Comparison of ENCODE assay signal across 8 cellular contexts in the genomic region with DNA sequence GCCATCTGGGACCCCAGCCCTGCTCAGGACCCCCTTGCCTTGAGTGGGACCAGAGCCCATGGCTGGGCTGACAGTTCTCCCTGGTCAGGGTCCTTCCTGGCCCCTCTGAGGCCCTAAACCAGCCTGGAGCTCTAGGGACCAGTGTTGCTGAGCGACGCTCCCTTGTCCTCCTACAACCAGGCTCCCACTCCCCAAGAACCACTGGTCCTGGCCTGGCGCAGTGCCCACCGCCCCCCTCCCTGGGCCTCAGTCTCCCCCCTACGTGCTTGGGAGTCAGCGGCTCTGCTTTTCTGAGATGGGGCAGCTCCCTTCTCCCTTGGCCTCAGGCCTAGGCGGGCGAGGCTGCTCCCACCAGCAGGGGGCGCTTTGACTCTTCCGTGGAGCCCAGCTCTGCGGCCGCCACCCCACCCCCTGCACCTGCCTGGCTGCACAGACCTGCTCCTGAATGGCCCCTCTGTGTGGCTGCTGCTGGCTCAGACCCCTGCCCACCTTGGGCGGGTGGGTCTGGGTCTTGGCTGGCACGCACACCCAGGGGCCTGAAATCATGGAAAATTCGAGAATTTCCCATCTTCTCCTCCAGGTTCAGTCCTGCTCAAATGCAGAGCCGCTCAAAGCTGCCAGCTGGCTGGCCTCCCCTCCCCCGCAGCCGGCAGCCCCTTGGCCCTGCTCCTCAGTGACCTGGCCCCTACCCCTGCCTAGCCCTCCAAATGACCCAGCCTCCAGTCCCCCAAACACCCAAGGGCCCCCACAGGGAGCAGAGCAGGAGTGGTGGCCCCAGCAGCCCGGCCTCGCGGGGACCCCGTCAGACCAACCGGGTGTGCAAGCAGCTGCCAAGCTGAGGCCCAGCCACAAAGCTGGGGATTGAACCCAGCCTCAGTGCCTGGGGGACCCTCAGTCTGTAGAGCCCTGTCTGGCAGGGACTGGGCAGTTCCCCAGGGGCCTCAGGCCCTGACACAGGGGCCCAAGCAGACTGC.
A peak's percentile ranks its signal among the peaks of the same experiment; 100 is the strongest.
DNase-seq lines count a peak whose midpoint lies in the region; ATAC-seq, FAIRE-seq and TF ChIP-seq lines count a peak whose summit lies in the region.

No MANE protein-coding gene starts in this region.

- H3K36me3 ChIP-seq in effector memory CD4-positive, alpha-beta T cell (ENCODE audit: control insufficient read depth, insufficient read depth, low read length) = peaks cover 36% of the 10 kb centered on the region

- no peak for FAIRE-seq in D721Med (lab: Jason Lieb, UNC)

- TF ChIP-seq CTCF in D721Med (IDR thresholded peaks at IDR 0.05; ENCODE audit: insufficient read depth, missing control alignments) = peak; percentile 78

- peak; percentile 64 for ATAC-seq in HG02852 (IDR thresholded peaks at IDR 0.05; ENCODE audit: unreplicated experiment)
- no peak for ATAC-seq in HG03378 (IDR thresholded peaks at IDR 0.05; ENCODE audit: unreplicated experiment)

- no peaks in the 10 kb centered on the region for H3K9me3 ChIP-seq in effector memory CD4-positive, alpha-beta T cell (ENCODE audit: control insufficient read depth, low read length)

- H3K4me3 ChIP-seq in effector memory CD4-positive, alpha-beta T cell (ENCODE audit: insufficient read depth, low read depth, low read length, poor library complexity, severe bottlenecking) = no peak overlapping the region

- DNase-seq in D721Med (ENCODE audit: insufficient read length, low spot score) (peak; percentile 75), NCI-H774 (lab: John Stamatoyannopoulos, UW) (peak; percentile 44), midbrain (lab: John Stamatoyannopoulos, UW) (peak; percentile 72)
- peak; percentile 50 to 75 for DNase-seq in activated CD8-positive, alpha-beta memory T cell treated with anti-CD3 and anti-CD28 coated beads for 1 hour (ENCODE audit: extremely low read depth in 1 of 2, low read depth in 1 of 2)
- DNase-seq in effector memory CD4-positive, alpha-beta T cell = peak; percentile 50 to 58 (median 52)
- peak; percentile 55 to 64 for DNase-seq in stimulated activated CD8-positive, alpha-beta memory T cell treated with anti-CD3 and anti-CD28 coated beads, Interleukin-2, amount 100 ng/mL, for 1 hour (ENCODE audit: low read depth in 2 of 2)

- H3K4me1 ChIP-seq in effector memory CD4-positive, alpha-beta T cell (ENCODE audit: control insufficient read depth, insufficient read depth, low read length, poor library complexity, severe bottlenecking) = peaks cover 9% of the 10 kb centered on the region

- no peaks in the 10 kb centered on the region for H3K27me3 ChIP-seq in effector memory CD4-positive, alpha-beta T cell (replicated peaks; ENCODE audit: control insufficient read depth, insufficient read depth, low read length, poor library complexity, severe bottlenecking)

- H3K27ac ChIP-seq in effector memory CD4-positive, alpha-beta T cell (ENCODE audit: insufficient read depth, low read length, poor library complexity, severe bottlenecking) = no peak overlapping the region
